Comparison of ENCODE assay signal across 1 cellular context in the genomic region with DNA sequence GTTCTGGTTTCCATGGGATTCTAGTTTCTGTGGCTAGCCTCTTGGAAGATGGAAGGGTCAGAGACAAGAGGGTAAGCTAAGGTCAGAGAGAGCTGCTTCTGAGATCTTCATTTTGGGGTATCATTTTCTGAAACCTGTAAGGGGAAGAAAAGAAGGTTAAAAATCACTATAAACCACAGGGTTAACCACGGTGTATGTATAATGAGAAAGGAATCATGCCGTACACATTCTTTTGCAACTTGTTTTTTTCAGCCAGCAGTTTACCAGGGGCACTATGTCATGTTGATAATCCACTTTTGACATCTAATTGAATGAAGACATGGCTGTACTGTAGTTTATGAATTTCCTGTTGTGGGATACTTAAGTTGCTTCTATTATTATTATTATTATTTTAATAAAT.
TF ChIP-seq lines count a peak whose summit lies in the region.

No MANE protein-coding gene starts in this region.

TF ChIP-seq in IMR-90, 13 proteins besides CTCF, POLR2A, EP300 and RAD21:
- no peak for TF ChIP-seq MAFK (IDR thresholded peaks at IDR 0.05; ENCODE audit: low read depth, low read length)
- TF ChIP-seq CEBPB (IDR thresholded peaks at IDR 0.05; ENCODE audit: low read depth, low read length): 0 out of 2 replicates have a peak, but pooled peaks have one; percentile 27
TF ChIP-seq in IMR-90: peak in this region for 1.
